8 cellular contexts compared by ENCODE assay signal in genomic region chr16:67163903-67164558, GRCh38. TPM values are rescaled to one million over a fixed set of nuclear protein-coding genes. Genes with fewer than 3 reads are reported as not detected.
DNase-seq lines count a peak whose midpoint lies in the region; ATAC-seq and TF ChIP-seq lines count a peak whose summit lies in the region.

No MANE protein-coding gene starts in this region.

- DNase-seq in CD8-positive, alpha-beta T cell: no peak
- DNase-seq in NCI-H526 treated with DMSO at 0.1 percent for 48 hours (lab: John Stamatoyannopoulos, UW) (peak; percentile 17), esophagus muscularis mucosa (ENCODE audit: extremely low spot score) (no peak), ovary (peak; percentile 60 to 83 (median 73)), mucosa of gallbladder (ENCODE audit: low spot score) (no peak), HAP-1 (ENCODE audit: low spot score in 2 of 2) (no peak), NCI-H2171 treated with DMSO at 0.1 percent for 48 hours (lab: John Stamatoyannopoulos, UW) (no peak)

- peaks cover 52% of the 10 kb centered on the region for H3K27me3 Mint-ChIP-seq in CD8-positive, alpha-beta T cell (ENCODE audit: low read depth)

- TF ChIP-seq POLR2A in esophagus muscularis mucosa (IDR thresholded peaks at IDR 0.05; ENCODE audit: low read depth): no peak
- TF ChIP-seq POLR2A in ovary (IDR thresholded peaks at IDR 0.05): no peak

- in situ Hi-C loops in HAP-1 (cut with MboI; ENCODE audit: low sequenced_read_pairs): no loop called here

- WGBS in esophagus muscularis mucosa: 17% methylated on average over 14 of the region's 39 CpGs
- WGBS in ovary, 3 donors: 1 to 6% (median 2%) methylated on average over 39 of the region's 39 CpGs

- intact Hi-C loops in CD8-positive, alpha-beta T cell (cut with DNase I, micrococcal nuclease): no loop called here
- intact Hi-C loops in esophagus muscularis mucosa (cut with DNase I): no loop called here
- intact Hi-C loops in ovary (cut with DNase I): no loop called here

- H3K9me3 ChIP-seq in CD8-positive, alpha-beta T cell (ENCODE audit: low read length): no peaks in the 10 kb centered on the region
- no peaks in the 10 kb centered on the region for H3K9me3 ChIP-seq in esophagus muscularis mucosa
- no peaks in the 10 kb centered on the region for H3K9me3 ChIP-seq in ovary
- H3K9me3 ChIP-seq in HAP-1: no peaks in the 10 kb centered on the region

- TF ChIP-seq EP300 in esophagus muscularis mucosa (IDR thresholded peaks at IDR 0.05) (no peak), ovary (IDR thresholded peaks at IDR 0.05) (no peak)

- POLR2A ChIA-PET in CD8-positive, alpha-beta T cell (lab: Charles Lee): interaction anchor here (1.7 kb wide), 1 partner anchor 136 kb away, joined by 4 read pairs; no protein-coding TSS in a partner anchor

- no peaks in the 10 kb centered on the region for H3K9me3 Mint-ChIP-seq in CD8-positive, alpha-beta T cell

- TF ChIP-seq CTCF in CD8-positive, alpha-beta T cell (IDR thresholded peaks at IDR 0.05): no peak
- TF ChIP-seq CTCF in esophagus muscularis mucosa (IDR thresholded peaks at IDR 0.05) (no peak), ovary (IDR thresholded peaks at IDR 0.05) (no peak)

- H3K36me3 Mint-ChIP-seq in CD8-positive, alpha-beta T cell: no peaks in the 10 kb centered on the region

- ATAC-seq in CD8-positive, alpha-beta T cell: no peak
- ATAC-seq in HG03378 (IDR thresholded peaks at IDR 0.05; ENCODE audit: unreplicated experiment): no peak

- peaks cover 39% of the 10 kb centered on the region for H3K27me3 ChIP-seq in CD8-positive, alpha-beta T cell (ENCODE audit: insufficient read depth, low read length)
- H3K27me3 ChIP-seq in esophagus muscularis mucosa (peaks cover 0 to 36% (median 2%) of the 10 kb centered on the region in 4 donors), ovary (no peaks in the 10 kb centered on the region), HAP-1 (ENCODE audit: low read depth) (no peaks in the 10 kb centered on the region)

- peak overlapping the region; percentile 19 for H3K4me3 ChIP-seq in CD8-positive, alpha-beta T cell (ENCODE audit: low read depth, low read length)
- peak overlapping the region; percentile 53 to 57 (median 54) for H3K4me3 ChIP-seq in esophagus muscularis mucosa
- H3K4me3 ChIP-seq in ovary: peak overlapping the region; percentile 33
- H3K4me3 ChIP-seq in HAP-1: no peak overlapping the region

- H3K4me1 Mint-ChIP-seq in CD8-positive, alpha-beta T cell (ENCODE audit: low read depth): peaks cover 31% of the 10 kb centered on the region

- H3K4me1 ChIP-seq in CD8-positive, alpha-beta T cell (ENCODE audit: insufficient read depth, low read length): peaks cover 50% of the 10 kb centered on the region
- H3K4me1 ChIP-seq in esophagus muscularis mucosa (peaks cover 64 to 98% (median 85%) of the 10 kb centered on the region in 4 donors), ovary (ENCODE audit: insufficient read depth) (peaks cover 19% of the 10 kb centered on the region), HAP-1 (no peaks in the 10 kb centered on the region; the same call in 1 of the 2 replicates)

- CTCF ChIA-PET in CD8-positive, alpha-beta T cell (lab: Charles Lee): interaction anchor here (1.3 to 3.8 kb wide), 4 partner anchors 9 to 23 kb away, joined by 3 to 16 read pairs (median 6); no protein-coding TSS in a partner anchor

- H3K4me3 Mint-ChIP-seq in CD8-positive, alpha-beta T cell: peak overlapping the region; percentile 29

- no peak overlapping the region for H3K27ac ChIP-seq in CD8-positive, alpha-beta T cell (ENCODE audit: low read depth, low read length)
- peak overlapping the region; percentile 80 to 97 (median 90) for H3K27ac ChIP-seq in esophagus muscularis mucosa (replicated peaks in 1 of 4)
- H3K27ac ChIP-seq in ovary: peak overlapping the region; percentile 39 to 77

- H3K36me3 ChIP-seq in CD8-positive, alpha-beta T cell (ENCODE audit: insufficient read depth, low read length): no peaks in the 10 kb centered on the region
- H3K36me3 ChIP-seq in esophagus muscularis mucosa: peaks cover 0 to 11% (median 4%) of the 10 kb centered on the region in 4 donors
- no peaks in the 10 kb centered on the region for H3K36me3 ChIP-seq in ovary
- no peaks in the 10 kb centered on the region for H3K36me3 ChIP-seq in HAP-1 (replicated peaks)

- H3K27ac Mint-ChIP-seq in CD8-positive, alpha-beta T cell: no peak overlapping the region

RNA-seq across cellular contexts. Expression of gene HSF4, which starts 0.5 kb away (rescaled TPM):
- total RNA-seq in CD8-positive, alpha-beta T cell: 1 to 10 TPM; 5.2 to 9.5 TPM
- total RNA-seq in esophagus muscularis mucosa (10 to 100 TPM; 27.3 to 61.9 (median 41.1) TPM), ovary (100 to 1,000 TPM in 1 of 7 donors, 10 to 100 TPM in 6; 30.8 to 115 (median 77.7) TPM), mucosa of gallbladder (51.3 TPM)
- 10 to 100 TPM in 1 of 2 donors, 1 to 10 TPM in 1; 9.9 to 44.9 TPM for polyA plus RNA-seq in ovary

RNA-seq across cellular contexts. Expression of gene FBXL8, which starts 4.3 kb away (rescaled TPM):
- 1 to 10 TPM; 4.4 to 6.4 TPM for total RNA-seq in CD8-positive, alpha-beta T cell
- total RNA-seq in esophagus muscularis mucosa: 10 to 100 TPM; 10.3 to 22.1 (median 15.1) TPM
- 10 to 100 TPM in 6 of 7 donors, 1 to 10 TPM in 1; 8.8 to 23.0 (median 15.0) TPM for total RNA-seq in ovary
- polyA plus RNA-seq in ovary: 10 to 100 TPM in 1 of 2 donors, 1 to 10 TPM in 1; 1.3 to 13.1 TPM
- total RNA-seq in mucosa of gallbladder: 24.6 TPM

RNA-seq across cellular contexts. Expression of gene TRADD, which starts 4.3 kb away (rescaled TPM):
- total RNA-seq in CD8-positive, alpha-beta T cell: 10 to 100 TPM; 15.5 to 17.1 TPM
- total RNA-seq in esophagus muscularis mucosa (10 to 100 TPM; 26.6 to 53.4 (median 42.7) TPM), ovary (10 to 100 TPM in 6 of 7 donors, 1 to 10 TPM in 1; 7.3 to 30.9 (median 15.5) TPM), mucosa of gallbladder (38.2 TPM)
- 10 to 100 TPM in 1 of 2 donors, 1 to 10 TPM in 1; 4.2 to 15.7 TPM for polyA plus RNA-seq in ovary

RNA-seq across cellular contexts. Expression of gene NOL3, which starts 6.3 kb away (rescaled TPM):
- under 1 TPM; 0.36 to 0.71 TPM for total RNA-seq in CD8-positive, alpha-beta T cell
- total RNA-seq in esophagus muscularis mucosa (10 to 100 TPM; 40.6 to 58.2 (median 45.4) TPM), ovary (10 to 100 TPM; 14.1 to 31.7 (median 21.4) TPM), mucosa of gallbladder (79.0 TPM)
- polyA plus RNA-seq in ovary: 10 to 100 TPM; 17.9 to 23.1 TPM

RNA-seq across cellular contexts. Expression of gene B3GNT9, which starts 13.2 kb away (rescaled TPM):
- 1 to 10 TPM in 1 of 2 experiments, under 1 TPM in 1; 0.58 to 1.2 TPM for total RNA-seq in CD8-positive, alpha-beta T cell
- total RNA-seq in esophagus muscularis mucosa (10 to 100 TPM; 17.4 to 26.1 (median 19.2) TPM), ovary (10 to 100 TPM; 11.1 to 45.7 (median 28.7) TPM), mucosa of gallbladder (14.1 TPM)
- polyA plus RNA-seq in ovary: 10 to 100 TPM; 17.1 to 18.1 TPM

Comparison
In these comparisons a context has a peak if more than half of its experiments do, and no peak if none do; other contexts are left out.
1. DNase-seq: peak in NCI-H526 treated with DMSO at 0.1 percent for 48 hours (single experiment) and ovary (5 of 5); none in CD8-positive, alpha-beta T cell (0 of 7), esophagus muscularis mucosa (single experiment), mucosa of gallbladder (single experiment), HAP-1 (0 of 2) and NCI-H2171 treated with DMSO at 0.1 percent for 48 hours (single experiment).